26 cellular contexts compared by ENCODE assay signal in genomic region chr4:178026999-178027398, GRCh38.
"Had no signal": no experiment of that assay in that cellular context is flagged by ENCODE, and none has a peak within 500 bp of the region (broad histone marks: within the 10 kb centered on the region; RNA-seq: fewer than 3 reads in every experiment).

No MANE protein-coding gene starts in this region.

- ATAC-seq: activated CD4-positive, alpha-beta T cell treated with anti-CD3 and anti-CD28 coated beads for 36 hours; activated CD8-positive, alpha-beta memory T cell treated with anti-CD3 and anti-CD28 coated beads, Interleukin-2, amount 10 ng/mL, durations not matched to agents 7 days and 5 days; activated CD8-positive, alpha-beta T cell treated with anti-CD3 and anti-CD28 coated beads, Interleukin-2, amount 10 ng/mL, durations not matched to agents 7 days and 5 days; activated naive CD8-positive, alpha-beta T cell treated with anti-CD3 and anti-CD28 coated beads, Interleukin-2, amount 50 U/mL, for 24 hours; body of pancreas; esophagus mucosa; gastroesophageal sphincter had no signal

- H3K27me3 ChIP-seq: adrenal gland, body of pancreas, colonic mucosa, gastroesophageal sphincter had no signal

- DNase-seq: activated CD4-positive, alpha-beta memory T cell treated with anti-CD3 and anti-CD28 coated beads for 36 hours; activated CD4-positive, alpha-beta T cell treated with anti-CD3 and anti-CD28 coated beads for 36 hours; activated CD4-positive, alpha-beta T cell treated with anti-CD3 and anti-CD28 coated beads, Interleukin-2, amount 10 ng/mL, durations not matched to agents 24 days and 14 days; activated CD4-positive, CD25-positive, alpha-beta regulatory T cell; activated CD4-positive, CD25-positive, alpha-beta regulatory T cell treated with anti-CD3 and anti-CD28 coated beads, Interleukin-2, amount 50 U/mL, for 72 hours; activated CD8-positive, alpha-beta memory T cell treated with anti-CD3 and anti-CD28 coated beads, Interleukin-2, amount 10 ng/mL, durations not matched to agents 7 days and 5 days; activated CD8-positive, alpha-beta memory T cell treated with anti-CD3 and anti-CD28 coated beads, Interleukin-2, amount 50 U/mL, for 4 hours; activated CD8-positive, alpha-beta T cell treated with anti-CD3 and anti-CD28 coated beads, Interleukin-2, amount 10 ng/mL, durations not matched to agents 7 days and 5 days; activated effector memory CD4-positive, alpha-beta T cell treated with anti-CD3 and anti-CD28 coated beads, Interleukin-2, amount 50 U/mL, for 16 hours; activated naive CD4-positive, alpha-beta T cell treated with anti-CD3 and anti-CD28 coated beads for 36 hours; activated naive CD8-positive, alpha-beta T cell treated with anti-CD3 and anti-CD28 coated beads for 36 hours; activated naive CD8-positive, alpha-beta T cell treated with anti-CD3 and anti-CD28 coated beads, Interleukin-2, amount 50 U/mL, for 24 hours; activated T-cell treated with anti-CD3 and anti-CD28 coated beads, Interleukin-2, amount 50 U/mL, for 1 hour; activated T-cell treated with anti-CD3 and anti-CD28 coated beads, Interleukin-2, amount 50 U/mL, for 48 hours; adrenal gland; amygdala; aorta; body of pancreas; central memory CD4-positive, alpha-beta T cell; cerebellar nuclear complex; colonic mucosa; effector CD8-positive, alpha-beta T cell; foreskin melanocyte; T-helper 2 cell had no signal

- H3K4me1 ChIP-seq: adrenal gland, body of pancreas, colonic mucosa, gastroesophageal sphincter had no signal

- H3K4me3 ChIP-seq: adrenal gland, body of pancreas, colonic mucosa, gastroesophageal sphincter had no signal

- H3K9me3 ChIP-seq: body of pancreas, colonic mucosa, gastroesophageal sphincter had no signal

- H3K27ac ChIP-seq: adrenal gland, body of pancreas, colonic mucosa, gastroesophageal sphincter had no signal

- H3K36me3 ChIP-seq: adrenal gland, colonic mucosa, gastroesophageal sphincter had no signal
